In the genomic region with DNA sequence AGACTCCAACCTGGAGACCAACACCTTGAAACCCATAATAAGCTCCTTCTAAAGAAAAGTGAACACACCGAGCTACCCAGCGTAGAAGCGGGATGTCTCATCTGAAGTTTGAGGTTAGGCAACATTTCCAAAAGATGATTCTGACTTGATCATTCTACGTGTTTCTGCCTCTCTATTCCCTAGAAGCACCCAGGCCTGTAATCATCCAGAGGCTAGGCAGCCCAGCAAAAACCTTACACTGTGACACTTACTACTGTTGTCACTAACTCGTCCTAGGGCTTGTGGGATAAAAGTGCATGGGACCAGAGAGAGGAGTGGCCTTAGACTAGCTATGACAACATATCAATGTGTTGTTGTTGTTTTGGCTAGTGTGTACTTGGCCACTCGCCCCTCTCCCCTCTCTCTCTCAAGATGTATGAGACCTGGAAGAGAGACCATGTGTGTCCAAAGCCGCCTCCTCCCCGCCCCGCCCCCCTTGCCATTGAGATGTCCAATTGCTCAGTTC, we compare ENCODE assay signal across 8 cellular contexts. TPM values are rescaled to one million over a fixed set of nuclear protein-coding genes. Genes with fewer than 3 reads are reported as not detected.
DNase-seq lines count a peak whose midpoint lies in the region; ATAC-seq lines count a peak whose summit lies in the region.

No MANE protein-coding gene starts in this region.

- in situ Hi-C loops in Caki2 (cut with HindIII; ENCODE audit: low pct_unique_long_range_greater_than_20kb, low sequenced_read_pairs) = no loop called here

- no peaks in the 10 kb centered on the region for H3K27me3 Mint-ChIP-seq in IgD-negative memory B cell
- H3K27me3 Mint-ChIP-seq in activated naive CD8-positive, alpha-beta T cell treated with anti-CD3 and anti-CD28 coated beads, Interleukin-2, amount 50 U/mL, for 24 hours = no peaks in the 10 kb centered on the region

- H3K36me3 Mint-ChIP-seq in IgD-negative memory B cell = peaks cover 6% of the 10 kb centered on the region
- peaks cover 37% of the 10 kb centered on the region for H3K36me3 Mint-ChIP-seq in activated naive CD8-positive, alpha-beta T cell treated with anti-CD3 and anti-CD28 coated beads, Interleukin-2, amount 50 U/mL, for 24 hours (ENCODE audit: low read depth)

- H3K9me3 Mint-ChIP-seq in IgD-negative memory B cell = no peaks in the 10 kb centered on the region
- H3K9me3 Mint-ChIP-seq in activated naive CD8-positive, alpha-beta T cell treated with anti-CD3 and anti-CD28 coated beads, Interleukin-2, amount 50 U/mL, for 24 hours = peaks cover 3% of the 10 kb centered on the region

- H3K27ac Mint-ChIP-seq in IgD-negative memory B cell = peak overlapping the region; percentile 97 to 98 (median 97)
- H3K27ac Mint-ChIP-seq in activated naive CD8-positive, alpha-beta T cell treated with anti-CD3 and anti-CD28 coated beads, Interleukin-2, amount 50 U/mL, for 24 hours = peak overlapping the region; percentile 86

- no peak for ATAC-seq in activated naive CD8-positive, alpha-beta T cell treated with anti-CD3 and anti-CD28 coated beads, Interleukin-2, amount 50 U/mL, for 24 hours
- ATAC-seq in HG03280 (IDR thresholded peaks at IDR 0.05; ENCODE audit: unreplicated experiment) = no peak
- ATAC-seq in HG02798 (IDR thresholded peaks at IDR 0.05; ENCODE audit: poor library complexity, unreplicated experiment) = no peak

- DNase-seq in Caki2 (ENCODE audit: low read depth) (peak; percentile 1), inferior parietal cortex (ENCODE audit: extremely low spot score) (peak; percentile 25), NCI-H2107 (lab: John Stamatoyannopoulos, UW) (no peak)
- DNase-seq in activated naive CD8-positive, alpha-beta T cell treated with anti-CD3 and anti-CD28 coated beads, Interleukin-2, amount 50 U/mL, for 24 hours = peak; percentile 54
- DNase-seq in stimulated activated CD4-positive, alpha-beta T cell treated with anti-CD3 and anti-CD28 coated beads, Interleukin-1b, Interleukin-23, amount 100 ng/mL, for 48 hours = peak; percentile 67

- H3K4me1 Mint-ChIP-seq in IgD-negative memory B cell = peaks cover 15 to 32% (median 16%) of the 10 kb centered on the region in 3 donors
- H3K4me1 Mint-ChIP-seq in activated naive CD8-positive, alpha-beta T cell treated with anti-CD3 and anti-CD28 coated beads, Interleukin-2, amount 50 U/mL, for 24 hours = peaks cover 38% of the 10 kb centered on the region

- peak overlapping the region; percentile 90 to 98 (median 96) for H3K4me3 Mint-ChIP-seq in IgD-negative memory B cell
- H3K4me3 Mint-ChIP-seq in activated naive CD8-positive, alpha-beta T cell treated with anti-CD3 and anti-CD28 coated beads, Interleukin-2, amount 50 U/mL, for 24 hours = peak overlapping the region; percentile 83

RNA-seq across cellular contexts. Expression of a gene that starts 1.4 kb away (rescaled TPM):
- total RNA-seq in Caki2 (2014; rRNA removed; shearing (Covaris generic); ENCODE audit: low replicate concordance) = 24.2 and 29.3 TPM in 2 replicates
- 12.8 TPM for polyA plus RNA-seq in IgD-negative memory B cell
